ENCODE assay signal across 11 cellular contexts in the genomic region with DNA sequence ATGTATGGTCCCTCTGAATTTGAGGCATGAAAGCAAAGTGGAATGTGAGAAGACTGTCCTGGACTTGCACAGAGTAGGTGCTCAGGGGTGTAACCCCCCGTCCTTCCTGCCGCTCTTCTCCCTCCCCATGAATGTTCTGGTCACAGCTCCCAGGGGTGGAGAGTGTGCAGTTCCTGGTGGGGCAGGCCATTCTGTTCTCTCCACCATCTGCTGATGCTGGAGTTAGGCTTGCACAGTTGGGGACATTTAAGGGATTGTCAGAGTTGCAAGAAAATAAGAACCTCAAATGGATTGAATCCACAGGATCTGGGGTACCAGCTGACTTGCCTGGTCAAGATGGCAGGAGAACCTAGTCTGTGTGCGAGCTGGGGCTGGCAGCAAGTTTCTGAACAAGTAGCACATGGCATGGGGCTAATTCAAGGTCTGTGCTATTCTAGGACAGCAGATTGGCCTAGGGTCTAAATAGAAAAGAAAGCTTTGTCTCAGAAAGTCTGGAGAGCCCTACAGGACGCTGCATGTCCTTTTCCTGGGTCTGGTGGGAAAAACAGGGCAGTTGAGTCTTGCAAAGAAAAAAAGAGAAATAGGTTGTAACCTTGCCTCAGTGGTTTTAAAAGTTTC.
DNase-seq lines count a peak whose midpoint lies in the region; ATAC-seq, FAIRE-seq and TF ChIP-seq lines count a peak whose summit lies in the region.
"Had no signal": no experiment of that assay in that cellular context is flagged by ENCODE, and none has a peak within 500 bp of the region (broad histone marks: within the 10 kb centered on the region; RNA-seq: fewer than 3 reads in every experiment).

No MANE protein-coding gene starts in this region.

- FAIRE-seq in A549 (lab: Jason Lieb, UNC): no peak

- CTCF ChIA-PET in A549 (lab: Yijun Ruan, JAX): interaction anchor here (0.8 to 1.6 kb wide), 6 partner anchors 21 to 52 kb away, joined by 3 to 4 read pairs (median 3); no protein-coding TSS in a partner anchor

- H3K27me3 ChIP-seq in adipocyte (replicated peaks; ENCODE audit: control insufficient read depth, insufficient read depth, low read length): no peaks in the 10 kb centered on the region
- no peaks in the 10 kb centered on the region for H3K27me3 ChIP-seq in heart right ventricle
- no peaks in the 10 kb centered on the region for H3K27me3 ChIP-seq in prostate gland (replicated peaks; ENCODE audit: insufficient read depth)

- H3K36me3 ChIP-seq in adipocyte (ENCODE audit: control insufficient read depth, insufficient read depth, low read length, severe bottlenecking) (no peaks in the 10 kb centered on the region), heart right ventricle (no peaks in the 10 kb centered on the region), prostate gland (no peaks in the 10 kb centered on the region)

- no peak for TF ChIP-seq RAD21 in A549 (conservative IDR thresholded peaks at IDR 0.05 in 1 of 2, IDR thresholded peaks at IDR 0.05 in 1 of 2)

- H3K4me1 ChIP-seq in A549: peaks cover 57% of the 10 kb centered on the region
- peaks cover 43% of the 10 kb centered on the region for H3K4me1 ChIP-seq in adipocyte (ENCODE audit: control insufficient read depth, insufficient read depth, low read length)
- peaks cover 0 to 71% (median 21%) of the 10 kb centered on the region in 9 donors for H3K4me1 ChIP-seq in heart right ventricle
- no peaks in the 10 kb centered on the region for H3K4me1 ChIP-seq in prostate gland (replicated peaks)

- WGBS in A549 (ENCODE audit: missing lambda C conversion rate): 77% methylated on average over 4 of the region's 4 CpGs
- 73 to 79% methylated on average over 4 of the region's 4 CpGs for WGBS in heart right ventricle, 2 donors
- WGBS in prostate gland: 79% methylated on average over 4 of the region's 4 CpGs

- H3K4me2 ChIP-seq in A549: peak overlapping the region; percentile 80

- ATAC-seq in A549: peak in 1 of 2 experiments; percentile 10; a peak in 3 of 6 replicates
- peak in 6 of 8 donors; percentile 15 to 70 (median 32) for ATAC-seq in heart right ventricle
- no peak for ATAC-seq in HG02885 (IDR thresholded peaks at IDR 0.05; ENCODE audit: poor library complexity, unreplicated experiment)
- ATAC-seq in HG03354 (IDR thresholded peaks at IDR 0.05; ENCODE audit: poor library complexity, severe bottlenecking, unreplicated experiment): no peak
- ATAC-seq: naive thymus-derived CD8-positive, alpha-beta T cell had no signal

- H3K9ac ChIP-seq in adipocyte (ENCODE audit: low read length): peak overlapping the region; percentile 50

- DNase-seq in A549 (ENCODE audit: low read depth in 1 of 2, low spot score in 1 of 2) (no peak), adipocyte (ENCODE audit: low read depth) (no peak), heart right ventricle (no peak), prostate gland (ENCODE audit: low spot score) (no peak), NCI-H510A treated with DMSO at 0.1 percent for 48 hours (lab: John Stamatoyannopoulos, UW) (no peak), amniotic stem cell (lab: John Stamatoyannopoulos, UW) (no peak)
- DNase-seq: naive thymus-derived CD8-positive, alpha-beta T cell; NCI-H2107; stimulated activated CD4-positive, alpha-beta T cell treated with anti-CD3 and anti-CD28 coated beads, Interleukin-2, amount 100 ng/mL, for 48 hours had no signal

- H3K4me3 ChIP-seq in A549 (no peak overlapping the region; the same call in 2 of the 3 replicates), adipocyte (ENCODE audit: low read length) (peak overlapping the region; percentile 38), heart right ventricle (no peak overlapping the region), prostate gland (no peak overlapping the region)

- TF ChIP-seq POLR2A in A549 (IDR thresholded peaks at IDR 0.05; ENCODE audit: low read length) (no peak), prostate gland (IDR thresholded peaks at IDR 0.05) (no peak)

- TF ChIP-seq EP300 in A549 (IDR thresholded peaks at IDR 0.05): no peak

- intact Hi-C loops in heart right ventricle (cut with DNase I): loop anchor here in 1 of 10 donors (5.0 kb wide), 1 partner anchor 102 kb away; no protein-coding TSS in a partner anchor
- intact Hi-C loops in prostate gland (cut with DNase I): no loop called here

- POLR2A ChIA-PET in A549 (lab: Yijun Ruan, JAX): no interaction called here

- TF ChIP-seq CTCF in A549 (IDR thresholded peaks at IDR 0.05): no peak
- no peak for TF ChIP-seq CTCF in heart right ventricle (IDR thresholded peaks at IDR 0.05)
- TF ChIP-seq CTCF in prostate gland (IDR thresholded peaks at IDR 0.05): no peak

- H3K9me3 ChIP-seq in A549 (no peaks in the 10 kb centered on the region), adipocyte (ENCODE audit: control insufficient read depth, low read length) (no peaks in the 10 kb centered on the region), heart right ventricle (peaks cover 0 to 9% (median 0%) of the 10 kb centered on the region in 11 donors), prostate gland (no peaks in the 10 kb centered on the region)

- H3K27ac ChIP-seq in A549 (peak overlapping the region; percentile 93 to 96), heart right ventricle (peak overlapping the region; percentile 15 to 91 (median 80)), prostate gland (peak overlapping the region; percentile 55 to 62)

TF ChIP-seq in A549, 52 proteins besides CTCF, POLR2A, EP300 and RAD21:
- TF ChIP-seq HOXB13 (CRISPR knock-in tag; IDR thresholded peaks at IDR 0.05; ENCODE audit: low read depth) (peak; percentile 9; the same call in 1 of the 2 replicates), SMC3 (IDR thresholded peaks at IDR 0.05) (no peak)
- TF ChIP-seq, protein P1, sequence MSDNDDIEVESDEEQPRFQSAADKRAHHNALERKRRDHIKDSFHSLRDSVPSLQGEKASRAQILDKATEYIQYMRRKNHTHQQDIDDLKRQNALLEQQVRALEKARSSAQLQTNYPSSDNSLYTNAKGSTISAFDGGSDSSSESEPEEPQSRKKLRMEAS (IDR thresholded peaks at IDR 0.05): 0 out of 2 replicates have a peak, but pooled peaks have one; percentile 13

Comparison
In these comparisons a context has a peak if more than half of its experiments do, and no peak if none do; other contexts are left out.
1. ATAC-seq: peak in heart right ventricle (6 of 8); none in HG02885 (single experiment) and HG03354 (single experiment).
2. Peak in every context shown above with its lines, with median percentiles within 50 percentile points of each other: H3K27ac ChIP-seq.